Comparison of ENCODE assay signal across 17 cellular contexts in the genomic region with DNA sequence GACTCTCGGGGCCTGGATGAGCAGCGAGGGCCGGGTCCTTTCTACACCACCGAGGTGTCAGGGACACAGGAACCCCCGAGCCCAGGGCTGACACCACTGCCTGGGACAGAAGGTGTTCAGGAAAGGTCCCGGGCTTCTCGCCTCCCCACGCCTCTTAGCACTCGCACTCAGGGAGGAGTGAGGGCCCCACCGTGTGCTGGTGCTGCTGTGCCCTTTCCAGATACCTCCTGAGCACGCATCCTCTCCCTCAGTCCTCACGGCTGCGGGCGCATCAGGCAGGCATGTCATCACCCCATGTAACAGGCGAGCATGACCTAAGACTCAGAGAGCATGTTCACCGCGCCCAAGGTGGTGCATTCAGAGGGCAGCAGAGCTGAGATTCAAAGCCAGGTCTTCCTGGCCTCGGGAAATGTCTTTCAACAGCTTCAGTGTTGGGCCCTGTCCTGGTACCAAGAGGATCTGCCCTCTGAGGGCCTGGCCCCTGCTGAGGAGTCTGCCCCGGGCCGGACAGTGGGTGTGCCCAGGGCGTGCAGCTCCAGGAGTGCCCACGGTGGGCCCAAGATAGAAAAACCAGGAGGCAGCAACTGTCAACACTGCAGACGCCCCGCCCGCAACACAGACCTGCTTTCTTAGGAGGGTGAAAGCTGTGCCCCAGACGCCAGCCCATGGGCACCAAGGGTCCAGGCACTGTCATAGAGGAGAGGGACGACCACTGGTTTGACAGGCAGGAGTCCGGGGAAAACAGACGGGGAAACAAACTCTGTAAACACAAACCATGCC. TPM values are rescaled to one million over a fixed set of nuclear protein-coding genes. Genes with fewer than 3 reads are reported as not detected.
A peak's percentile ranks its signal among the peaks of the same experiment; 100 is the strongest.
DNase-seq lines count a peak whose midpoint lies in the region; ATAC-seq and TF ChIP-seq lines count a peak whose summit lies in the region.
"Had no signal": no experiment of that assay in that cellular context is flagged by ENCODE, and none has a peak within 500 bp of the region (broad histone marks: within the 10 kb centered on the region; RNA-seq: fewer than 3 reads in every experiment).

No MANE protein-coding gene starts in this region.

- H3K4me3 Mint-ChIP-seq in HFFc6, result no peak overlapping the region
- no peak overlapping the region for H3K4me3 Mint-ChIP-seq in activated T-helper 17 cell treated with anti-CD3 and anti-CD28 coated beads, Interleukin-2, amount 50 U/mL, for 72 hours
- no peak overlapping the region for H3K4me3 Mint-ChIP-seq in activated T-cell treated with anti-CD3 and anti-CD28 coated beads, Interleukin-2, amount 50 U/mL, for 4 hours
- H3K4me3 Mint-ChIP-seq: activated CD8-positive, alpha-beta memory T cell treated with anti-CD3 and anti-CD28 coated beads, Interleukin-2, amount 10 ng/mL, durations not matched to agents 7 days and 5 days; naive thymus-derived CD8-positive, alpha-beta T cell had no signal

- H3K4me1 Mint-ChIP-seq in HFFc6 (ENCODE audit: low read depth), result peaks cover 52% of the 10 kb centered on the region
- peaks cover 5% of the 10 kb centered on the region for H3K4me1 Mint-ChIP-seq in activated T-helper 17 cell treated with anti-CD3 and anti-CD28 coated beads, Interleukin-2, amount 50 U/mL, for 72 hours
- H3K4me1 Mint-ChIP-seq in activated T-cell treated with anti-CD3 and anti-CD28 coated beads, Interleukin-2, amount 50 U/mL, for 4 hours (ENCODE audit: low read depth), result peaks cover 7% of the 10 kb centered on the region

- H3K9me3 ChIP-seq in left ventricle myocardium inferior (replicated peaks) (no peaks in the 10 kb centered on the region), uterus (no peaks in the 10 kb centered on the region)
- H3K9me3 ChIP-seq: psoas muscle, SJCRH30 had no signal

- H3K36me3 Mint-ChIP-seq in HFFc6 (ENCODE audit: low read depth), result peaks cover 40% of the 10 kb centered on the region
- no peaks in the 10 kb centered on the region for H3K36me3 Mint-ChIP-seq in activated T-helper 17 cell treated with anti-CD3 and anti-CD28 coated beads, Interleukin-2, amount 50 U/mL, for 72 hours (ENCODE audit: low read depth)
- H3K36me3 Mint-ChIP-seq in activated T-cell treated with anti-CD3 and anti-CD28 coated beads, Interleukin-2, amount 50 U/mL, for 4 hours (ENCODE audit: insufficient read depth), result no peaks in the 10 kb centered on the region
- H3K36me3 Mint-ChIP-seq: activated CD8-positive, alpha-beta memory T cell treated with anti-CD3 and anti-CD28 coated beads, Interleukin-2, amount 10 ng/mL, durations not matched to agents 7 days and 5 days; naive thymus-derived CD8-positive, alpha-beta T cell had no signal

- TF ChIP-seq POLR2A in uterus (IDR thresholded peaks at IDR 0.05), result no peak

- DNase-seq in HFFc6, result no peak
- no peak for DNase-seq in left ventricle myocardium inferior
- peak; percentile 81 for DNase-seq in posterior vena cava (ENCODE audit: low spot score)
- DNase-seq in activated CD8-positive, alpha-beta memory T cell treated with anti-CD3 and anti-CD28 coated beads, Interleukin-2, amount 50 U/mL, for 4 hours, result no peak
- no peak for DNase-seq in uterus
- DNase-seq in activated T-cell treated with anti-CD3 and anti-CD28 coated beads, Interleukin-2, amount 50 U/mL, for 4 hours, result no peak
- DNase-seq: activated CD8-positive, alpha-beta memory T cell treated with anti-CD3 and anti-CD28 coated beads, Interleukin-2, amount 10 ng/mL, durations not matched to agents 7 days and 5 days; activated effector memory CD4-positive, alpha-beta T cell treated with anti-CD3 and anti-CD28 coated beads, Interleukin-2, amount 50 U/mL, for 16 hours; amniotic stem cell; foreskin fibroblast; NCI-H187 treated with DMSO at 0.1 percent for 48 hours; SJCRH30; stimulated activated naive CD4-positive, alpha-beta T cell had no signal

- no peaks in the 10 kb centered on the region for H3K9me3 Mint-ChIP-seq in HFFc6
- no peaks in the 10 kb centered on the region for H3K9me3 Mint-ChIP-seq in activated T-helper 17 cell treated with anti-CD3 and anti-CD28 coated beads, Interleukin-2, amount 50 U/mL, for 72 hours
- H3K9me3 Mint-ChIP-seq in activated T-cell treated with anti-CD3 and anti-CD28 coated beads, Interleukin-2, amount 50 U/mL, for 4 hours, result no peaks in the 10 kb centered on the region
- H3K9me3 Mint-ChIP-seq: naive thymus-derived CD8-positive, alpha-beta T cell had no signal

- TF ChIP-seq CTCF in HFFc6 (IDR thresholded peaks at IDR 0.05) (no peak), left ventricle myocardium inferior (IDR thresholded peaks at IDR 0.05; ENCODE audit: borderline replicate concordance) (no peak), uterus (IDR thresholded peaks at IDR 0.05) (no peak)

- H3K36me3 ChIP-seq in left ventricle myocardium inferior (peaks cover 87% of the 10 kb centered on the region), uterus (no peaks in the 10 kb centered on the region)
- H3K36me3 ChIP-seq: SJCRH30 had no signal

- ATAC-seq in activated T-helper 17 cell treated with anti-CD3 and anti-CD28 coated beads, Interleukin-2, amount 50 U/mL, for 72 hours (replicated peaks), result peak; percentile 6
- no peak for ATAC-seq in activated T-cell treated with anti-CD3 and anti-CD28 coated beads, Interleukin-2, amount 50 U/mL, for 4 hours
- no peak for ATAC-seq in HG03571 (IDR thresholded peaks at IDR 0.05; ENCODE audit: unreplicated experiment)
- ATAC-seq: naive thymus-derived CD8-positive, alpha-beta T cell had no signal

- H3K27me3 Mint-ChIP-seq in HFFc6 (ENCODE audit: insufficient read depth), result peaks cover 2% of the 10 kb centered on the region
- H3K27me3 Mint-ChIP-seq in activated T-helper 17 cell treated with anti-CD3 and anti-CD28 coated beads, Interleukin-2, amount 50 U/mL, for 72 hours, result no peaks in the 10 kb centered on the region
- no peaks in the 10 kb centered on the region for H3K27me3 Mint-ChIP-seq in activated T-cell treated with anti-CD3 and anti-CD28 coated beads, Interleukin-2, amount 50 U/mL, for 4 hours (ENCODE audit: low read depth)
- H3K27me3 Mint-ChIP-seq: activated CD8-positive, alpha-beta memory T cell treated with anti-CD3 and anti-CD28 coated beads, Interleukin-2, amount 10 ng/mL, durations not matched to agents 7 days and 5 days had no signal

- peak overlapping the region; percentile 82 for H3K27ac Mint-ChIP-seq in HFFc6
- H3K27ac Mint-ChIP-seq in activated T-helper 17 cell treated with anti-CD3 and anti-CD28 coated beads, Interleukin-2, amount 50 U/mL, for 72 hours, result no peak overlapping the region
- H3K27ac Mint-ChIP-seq: activated CD8-positive, alpha-beta memory T cell treated with anti-CD3 and anti-CD28 coated beads, Interleukin-2, amount 10 ng/mL, durations not matched to agents 7 days and 5 days had no signal

- H3K4me1 ChIP-seq in left ventricle myocardium inferior, result peaks cover 75% of the 10 kb centered on the region
- H3K4me1 ChIP-seq in uterus, result peaks cover 0 to 6% of the 10 kb centered on the region in 2 donors
- H3K4me1 ChIP-seq: psoas muscle had no signal

- H3K27me3 ChIP-seq in left ventricle myocardium inferior (ENCODE audit: low read depth) (no peaks in the 10 kb centered on the region), uterus (no peaks in the 10 kb centered on the region)
- H3K27me3 ChIP-seq: SJCRH30 had no signal

- H3K27ac ChIP-seq in left ventricle myocardium inferior (replicated peaks) (peak overlapping the region; percentile 79), uterus (peak overlapping the region in 1 of 2 donors; percentile 60)
- H3K27ac ChIP-seq: SJCRH30 had no signal

- H3K4me3 ChIP-seq in left ventricle myocardium inferior (no peak overlapping the region), uterus (no peak overlapping the region)
- H3K4me3 ChIP-seq: psoas muscle, SJCRH30 had no signal

- intact Hi-C loops in left ventricle myocardium inferior (cut with micrococcal nuclease) (no loop called here), posterior vena cava (cut with DNase I) (no loop called here), uterus (cut with DNase I; ENCODE audit: low total_unique reads) (no loop called here)

RNA-seq across cellular contexts. Expression of a gene that starts 29.2 kb away (rescaled TPM):
- 100 to 1,000 TPM in 5 of 6 experiments, 10 to 100 TPM in 1; 99.6 to 430 (median 111) TPM for total RNA-seq in HFFc6 (2021; fragmentation: NEBNext Ultra II Directional; extraction: Animal tissue kit (Norgen Biotek cat#: 25700))
- total RNA-seq in activated T-helper 17 cell treated with anti-CD3 and anti-CD28 coated beads, Interleukin-2, amount 50 U/mL, for 72 hours, result under 1 TPM; 0.19 to 0.76 TPM
- 846 TPM for total RNA-seq in left ventricle myocardium inferior
- total RNA-seq in posterior vena cava, result 100 to 1,000 TPM; 442 to 500 TPM
- total RNA-seq in uterus, result 100 to 1,000 TPM; 136 to 639 (median 209) TPM
- under 1 TPM; 0.52 to 0.71 (median 0.63) TPM for total RNA-seq in activated T-cell treated with anti-CD3 and anti-CD28 coated beads, Interleukin-2, amount 50 U/mL, for 4 hours
- total RNA-seq: naive thymus-derived CD8-positive, alpha-beta T cell had no signal

Comparison
In these comparisons a context has a peak if more than half of its experiments do, and no peak if none do; other contexts are left out.
1. RNA of a gene that starts 29.2 kb away (total RNA-seq): 846 TPM in left ventricle myocardium inferior (single experiment), 442 to 500 TPM in posterior vena cava, 136 to 639 TPM in uterus and 99.6 to 430 TPM in HFFc6; 0.19 to 0.76 TPM in activated T-helper 17 cell treated with anti-CD3 and anti-CD28 coated beads, Interleukin-2, amount 50 U/mL, for 72 hours and 0.52 to 0.71 TPM in activated T-cell treated with anti-CD3 and anti-CD28 coated beads, Interleukin-2, amount 50 U/mL, for 4 hours; every median in the first group is over 10 times any median in the second.